ENCODE assay signal across 8 cellular contexts in the genomic region with DNA sequence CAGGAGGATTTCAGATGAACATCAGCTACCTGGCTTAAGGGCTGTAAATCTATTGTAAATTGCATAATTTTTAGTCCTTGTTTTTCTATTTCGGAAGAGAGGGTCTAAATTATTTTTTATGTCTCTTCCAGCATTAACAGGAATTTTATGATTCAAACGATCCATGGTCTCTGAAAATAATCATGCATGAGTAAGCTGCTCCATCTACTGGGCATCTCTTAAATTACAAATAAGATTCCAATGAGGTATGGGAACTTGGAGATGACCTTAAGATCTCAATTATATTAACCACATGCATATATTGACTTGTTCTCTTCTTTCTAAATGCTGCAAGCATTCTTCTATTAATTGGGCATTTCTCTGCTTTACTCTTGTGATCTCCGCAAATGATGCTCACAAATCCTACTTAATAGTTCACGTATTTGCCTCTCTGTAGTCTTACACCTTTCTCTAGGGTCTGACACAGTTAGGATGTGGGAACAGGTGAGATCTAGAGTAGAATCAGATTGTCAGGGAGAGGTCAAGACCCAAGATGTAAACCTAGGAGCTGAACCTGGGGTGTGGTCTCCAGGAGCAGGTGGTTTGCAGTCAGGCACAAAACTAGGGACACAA.
DNase-seq lines count a peak whose midpoint lies in the region; ATAC-seq, FAIRE-seq and TF ChIP-seq lines count a peak whose summit lies in the region.

No MANE protein-coding gene starts in this region.

- FAIRE-seq in A204.1 (lab: Jason Lieb, UNC), result peak; percentile 91
- FAIRE-seq in RCC 7860 (lab: Jason Lieb, UNC), result peak; percentile 70

- DNase-seq in HT1080 (ENCODE audit: low read depth), result peak; percentile 45
- DNase-seq in RCC 7860 (ENCODE audit: low spot score), result peak; percentile 36
- DNase-seq in fibroblast of mammary gland (ENCODE audit: low read depth), result peak; percentile 65
- DNase-seq in pons (ENCODE audit: low spot score), result peak; percentile 75

- H3K4me3 ChIP-seq in fibroblast of mammary gland (ENCODE audit: control insufficient read depth, low read depth, low read length), result no peak overlapping the region

- TF ChIP-seq CTCF in GM12872 (IDR thresholded peaks at IDR 0.05; ENCODE audit: insufficient read depth, low read depth, low read length) (peak; percentile 44; the same call in 1 of the 3 replicates), fibroblast of mammary gland (conservative IDR thresholded peaks at IDR 0.05; ENCODE audit: control insufficient read depth, insufficient read depth, low read depth, low read length) (peak; percentile 57)

- no peak for ATAC-seq in GM19467 (IDR thresholded peaks at IDR 0.05; ENCODE audit: unreplicated experiment)
- ATAC-seq in HG03457 (IDR thresholded peaks at IDR 0.05; ENCODE audit: unreplicated experiment), result no peak
